Comparison of ENCODE assay signal across 8 cellular contexts in the genomic region with DNA sequence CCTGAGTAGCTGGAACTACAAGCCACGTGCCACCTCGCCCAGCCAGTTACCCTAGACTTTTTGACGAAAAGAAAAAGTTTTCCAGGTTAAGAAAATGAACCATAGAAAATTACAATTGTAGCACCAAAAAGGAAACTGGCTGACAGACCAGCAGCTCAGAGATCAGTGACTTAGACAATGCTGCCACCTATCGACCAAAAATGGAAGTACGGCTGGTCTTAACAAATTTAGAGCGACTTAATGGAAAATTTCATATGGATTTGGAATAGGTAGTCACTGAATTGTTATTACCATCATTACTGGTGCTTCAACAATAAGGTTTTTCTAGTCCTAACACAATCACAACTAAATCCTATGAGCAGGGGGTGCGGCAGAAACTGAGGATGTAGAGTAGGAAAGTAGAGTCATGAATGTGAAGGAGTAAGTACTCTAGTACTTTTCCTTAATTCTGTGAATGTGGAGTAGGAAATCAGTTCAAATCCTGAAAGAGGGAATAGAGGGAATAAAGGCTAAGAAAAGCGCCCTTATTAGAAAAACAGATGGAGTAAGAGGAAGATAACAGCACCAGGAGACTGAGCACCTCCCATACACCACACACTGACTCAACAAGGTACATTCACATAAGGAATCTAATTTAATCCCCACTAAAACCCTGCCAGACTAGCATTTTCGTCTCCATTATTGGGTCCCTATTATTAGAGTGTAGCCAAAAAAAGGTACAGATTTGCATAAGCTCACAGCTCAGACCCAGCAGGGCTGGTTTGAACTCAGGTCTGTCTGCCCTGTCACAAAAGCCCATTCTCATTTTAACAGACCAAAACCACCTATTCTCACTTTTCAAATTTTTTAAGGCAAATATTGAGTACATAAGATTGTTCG. TPM values are rescaled to one million over a fixed set of nuclear protein-coding genes. Genes with fewer than 3 reads are reported as not detected.
A peak's percentile ranks its signal among the peaks of the same experiment; 100 is the strongest.
DNase-seq lines count a peak whose midpoint lies in the region; ATAC-seq and TF ChIP-seq lines count a peak whose summit lies in the region.

No MANE protein-coding gene starts in this region.

- H3K79me2 ChIP-seq in DOHH2 (ENCODE audit: control insufficient read depth, low read length): no peaks in the 10 kb centered on the region

- peak; percentile 84 for TF ChIP-seq CTCF in DOHH2 (IDR thresholded peaks at IDR 0.05; ENCODE audit: low read depth, low read length, poor library complexity, severe bottlenecking)

- no peaks in the 10 kb centered on the region for H3K36me3 ChIP-seq in DOHH2 (ENCODE audit: control insufficient read depth, low read length)

- H3K4me3 ChIP-seq in DOHH2 (ENCODE audit: low read length): no peak overlapping the region

- ATAC-seq in HG02943 (IDR thresholded peaks at IDR 0.05; ENCODE audit: low read depth, unreplicated experiment): peak; percentile 48
- ATAC-seq in GM19455 (IDR thresholded peaks at IDR 0.05; ENCODE audit: unreplicated experiment): no peak

- peaks cover 78% of the 10 kb centered on the region for H3K27me3 ChIP-seq in DOHH2 (ENCODE audit: control insufficient read depth, low read length)

- peaks cover 12% of the 10 kb centered on the region; the same call in 1 of the 2 replicates for H4K20me1 ChIP-seq in DOHH2 (ENCODE audit: control insufficient read depth, insufficient read depth, low read depth, low read length)

- peak overlapping the region; percentile 25; the same call in 1 of the 2 replicates for H3K4me2 ChIP-seq in DOHH2 (ENCODE audit: low read length)

- H3K9me3 ChIP-seq in DOHH2 (ENCODE audit: control insufficient read depth, insufficient read depth, low read length): no peaks in the 10 kb centered on the region

- H3K27ac ChIP-seq in DOHH2 (ENCODE audit: low read depth, low read length): no peak overlapping the region

- H3K4me1 ChIP-seq in DOHH2 (ENCODE audit: control insufficient read depth, low read length): peaks cover 17% of the 10 kb centered on the region

- no peaks in the 10 kb centered on the region for H3F3A ChIP-seq in DOHH2 (ENCODE audit: control insufficient read depth, insufficient read depth)

- peak; percentile 42 for DNase-seq in NCI-H524 treated with DMSO at 0.1 percent for 48 hours (lab: John Stamatoyannopoulos, UW)
- DNase-seq in activated CD4-positive, alpha-beta T cell treated with anti-CD3 and anti-CD28 coated beads, Interleukin-2, amount 50 U/mL, for 24 hours (ENCODE audit: low read depth in 1 of 2, low spot score in 1 of 2): peak; percentile 57 to 74
- peak; percentile 92 for DNase-seq in dermis blood vessel endothelial cell
- DNase-seq in lung microvascular endothelial cell (ENCODE audit: low read depth in 2 of 2): peak; percentile 80 to 88
- DNase-seq in stimulated activated CD8-positive, alpha-beta memory T cell treated with anti-CD3 and anti-CD28 coated beads, Interleukin-15, amount 100 ng/mL, for 24 hours (ENCODE audit: low read depth): peak; percentile 68

- H3K9me2 ChIP-seq in DOHH2 (replicated peaks; ENCODE audit: control insufficient read depth, low read length): no peaks in the 10 kb centered on the region

RNA-seq across cellular contexts. Expression of a gene that starts 37.9 kb away (rescaled TPM):
- total RNA-seq in dermis blood vessel endothelial cell (103 and 166 TPM in 2 replicates), lung microvascular endothelial cell (148 and 319 TPM in 2 replicates)

RNA-seq across cellular contexts. Expression of a gene that starts 49.4 kb away (rescaled TPM):
- total RNA-seq in dermis blood vessel endothelial cell (not detected in 2 replicates), lung microvascular endothelial cell (not detected in 2 replicates)

Comparison
In these comparisons a context has a peak if more than half of its experiments do, and no peak if none do; other contexts are left out.
1. DNase-seq: peak in every context shown above with its lines; median percentile 92 in dermis blood vessel endothelial cell; 84 in lung microvascular endothelial cell; 68 in stimulated activated CD8-positive, alpha-beta memory T cell treated with anti-CD3 and anti-CD28 coated beads, Interleukin-15, amount 100 ng/mL, for 24 hours; 66 in activated CD4-positive, alpha-beta T cell treated with anti-CD3 and anti-CD28 coated beads, Interleukin-2, amount 50 U/mL, for 24 hours; 42 in NCI-H524 treated with DMSO at 0.1 percent for 48 hours.